ENCODE assay signal across 12 cellular contexts in the genomic region with DNA sequence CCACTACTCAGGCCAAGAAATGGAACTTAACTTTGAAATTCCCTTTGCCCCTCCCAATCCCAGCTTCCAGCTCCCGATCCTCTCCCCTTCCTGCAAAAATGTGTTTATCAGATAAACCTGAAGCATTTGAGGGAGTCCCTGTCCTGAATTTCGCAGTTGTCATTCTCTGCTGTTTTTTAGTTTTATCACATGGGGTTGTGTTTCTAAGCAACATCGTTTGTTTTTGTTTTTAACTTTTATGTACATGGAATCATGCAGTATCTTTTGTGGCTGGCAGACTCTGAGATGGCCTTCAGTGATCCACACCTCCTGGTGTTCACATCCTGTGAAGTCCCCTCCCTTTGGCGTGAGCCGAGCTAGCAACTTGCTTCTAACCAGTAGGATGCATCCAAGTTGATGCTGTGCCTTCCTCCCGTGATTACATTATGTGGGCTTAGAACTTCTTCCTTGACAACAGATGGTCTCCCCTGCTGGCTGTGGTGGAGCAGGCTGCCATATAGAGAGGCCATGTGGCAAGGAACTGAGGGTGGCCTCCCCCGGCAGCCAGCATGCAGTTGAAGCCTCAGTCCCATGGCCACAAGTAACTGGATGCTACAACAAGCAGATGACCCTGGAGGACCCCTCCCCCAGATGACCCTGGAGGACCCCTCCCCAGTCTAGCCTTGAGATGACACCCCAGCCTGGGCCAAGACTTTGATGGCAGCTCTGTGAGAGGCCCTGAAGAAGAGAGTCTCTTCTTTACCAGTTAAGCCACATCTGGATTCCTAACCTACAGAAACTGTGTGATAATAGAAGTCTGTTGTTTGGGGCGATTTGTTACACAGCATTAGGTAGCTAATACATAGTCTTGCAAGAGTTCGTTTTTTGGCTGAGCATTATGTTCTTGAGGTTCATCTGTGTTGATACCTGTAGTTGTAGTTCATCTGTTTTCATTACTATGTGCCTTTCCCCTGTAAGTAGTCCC. TPM values are rescaled to one million over a fixed set of nuclear protein-coding genes. Genes with fewer than 3 reads are reported as not detected.
A peak's percentile ranks its signal among the peaks of the same experiment; 100 is the strongest.
DNase-seq lines count a peak whose midpoint lies in the region; ATAC-seq and TF ChIP-seq lines count a peak whose summit lies in the region.
"Had no signal": no experiment of that assay in that cellular context is flagged by ENCODE, and none has a peak within 500 bp of the region (broad histone marks: within the 10 kb centered on the region; RNA-seq: fewer than 3 reads in every experiment).

No MANE protein-coding gene starts in this region.

- peaks cover 6% of the 10 kb centered on the region for H3K27me3 Mint-ChIP-seq in neural progenitor cell (ENCODE audit: insufficient read depth, low read depth)
- H3K27me3 Mint-ChIP-seq in stimulated activated memory B cell treated with anti-CD40 and anti-IgM and Interleukin-4, amounts not matched to agents 10 μg/mL and 1 μg/mL and 100 μg/mL, for 72 hours = peaks cover 55% of the 10 kb centered on the region
- peaks cover 0 to 16% (median 4%) of the 10 kb centered on the region in 5 donors for H3K27me3 Mint-ChIP-seq in naive thymus-derived CD8-positive, alpha-beta T cell
- H3K27me3 Mint-ChIP-seq: activated CD4-positive, alpha-beta T cell treated with anti-CD3 and anti-CD28 coated beads, Interleukin-2, amount 10 ng/mL, durations not matched to agents 7 days and 5 days had no signal

- peaks cover 9% of the 10 kb centered on the region for H3F3A ChIP-seq in neural progenitor cell (ENCODE audit: low read depth)

- TF ChIP-seq CTCF in neural progenitor cell (IDR thresholded peaks at IDR 0.05) = no peak

- no peak for ATAC-seq in stimulated activated memory B cell treated with anti-CD40 and anti-IgM and Interleukin-4, amounts not matched to agents 10 μg/mL and 1 μg/mL and 100 μg/mL, for 72 hours
- ATAC-seq in HG03139 (IDR thresholded peaks at IDR 0.05; ENCODE audit: unreplicated experiment) = no peak
- ATAC-seq in naive thymus-derived CD8-positive, alpha-beta T cell = no peak

- DNase-seq in Ammon's horn (ENCODE audit: low spot score) (peak; percentile 42), NCI-H446 treated with DMSO at 0.1 percent for 48 hours (lab: John Stamatoyannopoulos, UW) (peak; percentile 57), fibroblast of peridontal ligament (ENCODE audit: extremely low read depth) (peak; percentile 27), neural progenitor cell (ENCODE audit: low spot score) (no peak), glomerular visceral epithelial cell (ENCODE audit: extremely low spot score) (no peak)
- no peak for DNase-seq in naive thymus-derived CD8-positive, alpha-beta T cell
- DNase-seq: activated CD4-positive, alpha-beta T cell treated with anti-CD3 and anti-CD28 coated beads, Interleukin-2, amount 10 ng/mL, durations not matched to agents 7 days and 5 days; NCI-H1694; ovary had no signal

- H3K79me2 ChIP-seq in neural progenitor cell (ENCODE audit: low read depth) = peaks cover 100% of the 10 kb centered on the region

- no peak overlapping the region for H3K4me2 ChIP-seq in neural progenitor cell

- no peak overlapping the region for H3K4me3 Mint-ChIP-seq in neural progenitor cell
- no peak overlapping the region for H3K4me3 Mint-ChIP-seq in stimulated activated memory B cell treated with anti-CD40 and anti-IgM and Interleukin-4, amounts not matched to agents 10 μg/mL and 1 μg/mL and 100 μg/mL, for 72 hours
- no peak overlapping the region for H3K4me3 Mint-ChIP-seq in naive thymus-derived CD8-positive, alpha-beta T cell
- H3K4me3 Mint-ChIP-seq: activated CD4-positive, alpha-beta T cell treated with anti-CD3 and anti-CD28 coated beads, Interleukin-2, amount 10 ng/mL, durations not matched to agents 7 days and 5 days; activated naive CD8-positive, alpha-beta T cell had no signal

- H3K9me3 ChIP-seq in neural progenitor cell (ENCODE audit: low read depth) = no peaks in the 10 kb centered on the region
- H3K9me3 ChIP-seq: ovary had no signal

- peaks cover 25% of the 10 kb centered on the region for H3K36me3 Mint-ChIP-seq in neural progenitor cell
- H3K36me3 Mint-ChIP-seq in stimulated activated memory B cell treated with anti-CD40 and anti-IgM and Interleukin-4, amounts not matched to agents 10 μg/mL and 1 μg/mL and 100 μg/mL, for 72 hours = no peaks in the 10 kb centered on the region
- H3K36me3 Mint-ChIP-seq in naive thymus-derived CD8-positive, alpha-beta T cell = peaks cover 0 to 4% (median 0%) of the 10 kb centered on the region in 3 donors
- H3K36me3 Mint-ChIP-seq: activated naive CD8-positive, alpha-beta T cell had no signal

- H4K20me1 ChIP-seq in neural progenitor cell (ENCODE audit: low read depth) = peaks cover 75% of the 10 kb centered on the region

- H2AFZ ChIP-seq in neural progenitor cell (replicated peaks) = no peak overlapping the region

- H3K9me3 Mint-ChIP-seq in neural progenitor cell = peaks cover 16% of the 10 kb centered on the region
- H3K9me3 Mint-ChIP-seq in stimulated activated memory B cell treated with anti-CD40 and anti-IgM and Interleukin-4, amounts not matched to agents 10 μg/mL and 1 μg/mL and 100 μg/mL, for 72 hours = no peaks in the 10 kb centered on the region
- peaks cover 0 to 6% (median 3%) of the 10 kb centered on the region in 9 donors for H3K9me3 Mint-ChIP-seq in naive thymus-derived CD8-positive, alpha-beta T cell

- peaks cover 77% of the 10 kb centered on the region for H3K4me1 Mint-ChIP-seq in neural progenitor cell
- peaks cover 7% of the 10 kb centered on the region for H3K4me1 Mint-ChIP-seq in stimulated activated memory B cell treated with anti-CD40 and anti-IgM and Interleukin-4, amounts not matched to agents 10 μg/mL and 1 μg/mL and 100 μg/mL, for 72 hours
- peaks cover 0 to 8% (median 3%) of the 10 kb centered on the region in 4 donors for H3K4me1 Mint-ChIP-seq in naive thymus-derived CD8-positive, alpha-beta T cell
- H3K4me1 Mint-ChIP-seq: activated CD4-positive, alpha-beta T cell treated with anti-CD3 and anti-CD28 coated beads, Interleukin-2, amount 10 ng/mL, durations not matched to agents 7 days and 5 days had no signal

- POLR2A ChIA-PET in naive thymus-derived CD8-positive, alpha-beta T cell (lab: Charles Lee) = no interaction called here

- peak overlapping the region; percentile 72 for H3K27ac Mint-ChIP-seq in neural progenitor cell
- H3K27ac Mint-ChIP-seq in stimulated activated memory B cell treated with anti-CD40 and anti-IgM and Interleukin-4, amounts not matched to agents 10 μg/mL and 1 μg/mL and 100 μg/mL, for 72 hours = no peak overlapping the region
- no peak overlapping the region for H3K27ac Mint-ChIP-seq in naive thymus-derived CD8-positive, alpha-beta T cell
- H3K27ac Mint-ChIP-seq: activated naive CD8-positive, alpha-beta T cell had no signal

- H3K27me3 ChIP-seq in neural progenitor cell = no peaks in the 10 kb centered on the region
- H3K27me3 ChIP-seq: ovary had no signal

- H3K27ac ChIP-seq in neural progenitor cell = no peak overlapping the region
- H3K27ac ChIP-seq: ovary had no signal

- peaks cover 35% of the 10 kb centered on the region for H3K4me1 ChIP-seq in neural progenitor cell

- no peak overlapping the region for H3K9ac ChIP-seq in neural progenitor cell

- no peaks in the 10 kb centered on the region for H3K36me3 ChIP-seq in neural progenitor cell
- H3K36me3 ChIP-seq: ovary had no signal

- H3K4me3 ChIP-seq in neural progenitor cell = no peak overlapping the region

RNA-seq across cellular contexts. Expression of gene SH3BP4, which starts 27.7 kb away (rescaled TPM):
- total RNA-seq in neural progenitor cell (ENCODE audit: low replicate concordance) = 50.4 and 53.4 TPM in 2 replicates
- total RNA-seq in naive thymus-derived CD8-positive, alpha-beta T cell = under 1 TPM; 0.19 to 0.29 TPM
- not detected for polyA plus RNA-seq in naive thymus-derived CD8-positive, alpha-beta T cell
- total RNA-seq: activated CD4-positive, alpha-beta T cell treated with anti-CD3 and anti-CD28 coated beads, Interleukin-2, amount 10 ng/mL, durations not matched to agents 7 days and 5 days had no signal

Comparison
In these comparisons a context has a peak if more than half of its experiments do, and no peak if none do; other contexts are left out.
1. DNase-seq: peak in Ammon's horn (single experiment), NCI-H446 treated with DMSO at 0.1 percent for 48 hours (single experiment) and fibroblast of peridontal ligament (single experiment); none in neural progenitor cell (single experiment), glomerular visceral epithelial cell (single experiment) and naive thymus-derived CD8-positive, alpha-beta T cell (0 of 10).
2. RNA of gene SH3BP4, which starts 27.7 kb away (total RNA-seq): 50.4 to 53.4 TPM in neural progenitor cell; 0.19 to 0.29 TPM in naive thymus-derived CD8-positive, alpha-beta T cell; every median in the first group is over 10 times any median in the second.